20 cellular contexts compared by ENCODE assay signal in genomic region chrX:69189972-69190371, GRCh38. TPM values are rescaled to one million over a fixed set of nuclear protein-coding genes. Genes with fewer than 3 reads are reported as not detected.
A peak's percentile ranks its signal among the peaks of the same experiment; 100 is the strongest.
DNase-seq lines count a peak whose midpoint lies in the region; ATAC-seq and TF ChIP-seq lines count a peak whose summit lies in the region.
"Had no signal": no experiment of that assay in that cellular context is flagged by ENCODE, and none has a peak within 500 bp of the region (broad histone marks: within the 10 kb centered on the region; RNA-seq: fewer than 3 reads in every experiment).

No MANE protein-coding gene starts in this region.

- TF ChIP-seq CTCF in mesothelial cell of epicardium (IDR thresholded peaks at IDR 0.05; ENCODE audit: unreplicated experiment), result no peak
- TF ChIP-seq CTCF in transverse colon (IDR thresholded peaks at IDR 0.05), result no peak

- in situ Hi-C loops in transverse colon (cut with MboI; ENCODE audit: low pct_ligation_motif_present in 1 of 4, low pct_unique_long_range_greater_than_20kb in 1 of 4, low sequenced_read_pairs in 3 of 4), result no loop called here

- H3K27ac Mint-ChIP-seq in mesothelial cell of epicardium, result peak overlapping the region; percentile 47
- H3K27ac Mint-ChIP-seq: activated CD8-positive, alpha-beta memory T cell treated with anti-CD3 and anti-CD28 coated beads, Interleukin-2, amount 10 ng/mL, durations not matched to agents 7 days and 5 days had no signal

- peak in 39 of 58 donors; percentile 1 to 74 (median 42) for DNase-seq in anterior cingulate cortex (lab: John Stamatoyannopoulos, UW)
- DNase-seq in cardiac septum (ENCODE audit: low spot score), result peak; percentile 66
- DNase-seq in mesothelial cell of epicardium (ENCODE audit: low spot score in 2 of 2, unreplicated experiment in 2 of 2), result no peak
- peak; percentile 57 for DNase-seq in superior temporal gyrus (ENCODE audit: extremely low spot score)
- no peak for DNase-seq in transverse colon
- no peak for DNase-seq in activated naive CD4-positive, alpha-beta T cell treated with Interleukin-2 at 50 U/mL for 16 hours
- DNase-seq in T-helper 9 cell, result no peak
- DNase-seq: activated CD4-positive, CD25-positive, alpha-beta regulatory T cell; activated CD8-positive, alpha-beta memory T cell treated with anti-CD3 and anti-CD28 coated beads, Interleukin-2, amount 10 ng/mL, durations not matched to agents 7 days and 5 days; activated effector memory CD4-positive, alpha-beta T cell treated with anti-CD3 and anti-CD28 coated beads, Interleukin-2, amount 50 U/mL, for 16 hours; AML-193; GM23248; mammary epithelial cell; NCI-H1436; NCI-H446 treated with DMSO at 0.1 percent for 48 hours; SHP77; stimulated activated naive CD4-positive, alpha-beta T cell; T-helper 2 cell had no signal

- H3K9me3 ChIP-seq in transverse colon, result no peaks in the 10 kb centered on the region

- no peak overlapping the region for H3K4me3 ChIP-seq in transverse colon
- H3K4me3 ChIP-seq: GM23248, smooth muscle cell had no signal

- no peak overlapping the region for H3K27ac ChIP-seq in transverse colon
- H3K27ac ChIP-seq: GM23248 had no signal

- intact Hi-C loops in cardiac septum (cut with DNase I) (no loop called here), transverse colon (cut with DNase I; ENCODE audit: low total_unique reads) (no loop called here)

- H3K9me3 Mint-ChIP-seq in mesothelial cell of epicardium, result peaks cover 5% of the 10 kb centered on the region

- no peaks in the 10 kb centered on the region for H3K27me3 Mint-ChIP-seq in mesothelial cell of epicardium (ENCODE audit: low read depth)
- H3K27me3 Mint-ChIP-seq: activated CD8-positive, alpha-beta memory T cell treated with anti-CD3 and anti-CD28 coated beads, Interleukin-2, amount 10 ng/mL, durations not matched to agents 7 days and 5 days had no signal

- H3K27me3 ChIP-seq in transverse colon, result no peaks in the 10 kb centered on the region

- peaks cover 12% of the 10 kb centered on the region for H3K4me1 Mint-ChIP-seq in mesothelial cell of epicardium
- H3K4me1 Mint-ChIP-seq: activated CD8-positive, alpha-beta memory T cell treated with anti-CD3 and anti-CD28 coated beads, Interleukin-2, amount 10 ng/mL, durations not matched to agents 7 days and 5 days had no signal

- no peak for TF ChIP-seq POLR2A in transverse colon (IDR thresholded peaks at IDR 0.05)

- no peaks in the 10 kb centered on the region for H3K4me1 ChIP-seq in transverse colon

- H3K36me3 ChIP-seq in transverse colon, result no peaks in the 10 kb centered on the region

- WGBS in transverse colon (ENCODE audit: low coverage in 1 of 2), 2 donors, result 66% methylated on average over 8 of the region's 8 CpGs; no CpG with 5 or more reads in 1 of the 2 donors

- TF ChIP-seq EP300 in transverse colon (IDR thresholded peaks at IDR 0.05; ENCODE audit: low read depth), result no peak

- no peak for ATAC-seq in GM19351 (IDR thresholded peaks at IDR 0.05; ENCODE audit: unreplicated experiment)
- ATAC-seq: activated CD8-positive, alpha-beta memory T cell treated with anti-CD3 and anti-CD28 coated beads, Interleukin-2, amount 10 ng/mL, durations not matched to agents 7 days and 5 days had no signal

- no peak overlapping the region for H3K4me3 Mint-ChIP-seq in mesothelial cell of epicardium
- H3K4me3 Mint-ChIP-seq: activated CD8-positive, alpha-beta memory T cell treated with anti-CD3 and anti-CD28 coated beads, Interleukin-2, amount 10 ng/mL, durations not matched to agents 7 days and 5 days had no signal

- no peaks in the 10 kb centered on the region for H3K36me3 Mint-ChIP-seq in mesothelial cell of epicardium
- H3K36me3 Mint-ChIP-seq: activated CD8-positive, alpha-beta memory T cell treated with anti-CD3 and anti-CD28 coated beads, Interleukin-2, amount 10 ng/mL, durations not matched to agents 7 days and 5 days had no signal

RNA-seq across cellular contexts. Expression of gene PJA1, which starts 24.7 kb away (rescaled TPM):
- total RNA-seq in cardiac septum, result 18.8 TPM
- total RNA-seq in mesothelial cell of epicardium, result 34.8 to 37.5 TPM (median 37.2 TPM) in 3 replicates
- 10 to 100 TPM in 1 of 4 donors, 1 to 10 TPM in 3; 2.2 to 31.4 (median 6.9) TPM for total RNA-seq in transverse colon

Comparison
In these comparisons a context has a peak if more than half of its experiments do, and no peak if none do; other contexts are left out.
1. DNase-seq: peak in anterior cingulate cortex (39 of 58), cardiac septum (single experiment) and superior temporal gyrus (single experiment); none in mesothelial cell of epicardium (0 of 2), transverse colon (single experiment), activated naive CD4-positive, alpha-beta T cell treated with Interleukin-2 at 50 U/mL for 16 hours (single experiment) and T-helper 9 cell (single experiment).